13 cellular contexts compared by ENCODE assay signal in genomic region chr2:60535392-60536312, GRCh38. TPM values are rescaled to one million over a fixed set of nuclear protein-coding genes. Genes with fewer than 3 reads are reported as not detected.
A peak's percentile ranks its signal among the peaks of the same experiment; 100 is the strongest.
DNase-seq lines count a peak whose midpoint lies in the region; ATAC-seq, FAIRE-seq and TF ChIP-seq lines count a peak whose summit lies in the region.
"Had no signal": no experiment of that assay in that cellular context is flagged by ENCODE, and none has a peak within 500 bp of the region (broad histone marks: within the 10 kb centered on the region; RNA-seq: fewer than 3 reads in every experiment).

No MANE protein-coding gene starts in this region.

- no peaks in the 10 kb centered on the region for H3K27me3 Mint-ChIP-seq in endodermal cell (ENCODE audit: insufficient read depth)
- H3K27me3 Mint-ChIP-seq in activated CD8-positive, alpha-beta T cell treated with anti-CD3 and anti-CD28 coated beads for 36 hours = peaks cover 22% of the 10 kb centered on the region

- CTCF ChIA-PET in activated CD8-positive, alpha-beta T cell treated with anti-CD3 and anti-CD28 coated beads for 36 hours (lab: Charles Lee) = interaction anchor here (1.1 to 2.1 kb wide), 2 partner anchors 9 to 14 kb away, joined by 4 read pairs; no protein-coding TSS in a partner anchor

- peak; percentile 75 for ATAC-seq in GM21423 (IDR thresholded peaks at IDR 0.05; ENCODE audit: unreplicated experiment)
- ATAC-seq in HG03095 (IDR thresholded peaks at IDR 0.05; ENCODE audit: unreplicated experiment) = peak; percentile 74
- ATAC-seq in GM19467 (IDR thresholded peaks at IDR 0.05; ENCODE audit: unreplicated experiment) = no peak
- no peak for ATAC-seq in activated CD8-positive, alpha-beta T cell treated with anti-CD3 and anti-CD28 coated beads for 36 hours

- DNase-seq in GM18507 (ENCODE audit: extremely low spot score, insufficient read length, low read depth) (no peak), endodermal cell (peak; percentile 54), T-helper 9 cell (no peak), H4 (ENCODE audit: low spot score) (no peak)
- no peak for DNase-seq in activated CD8-positive, alpha-beta T cell treated with anti-CD3 and anti-CD28 coated beads for 36 hours
- DNase-seq: activated CD4-positive, alpha-beta T cell treated with anti-CD3 and anti-CD28 coated beads, Interleukin-2, amount 10 ng/mL, durations not matched to agents 7 days and 5 days; CD4-positive, alpha-beta memory T cell; Peyer's patch; stimulated activated CD4-positive, alpha-beta T cell treated with anti-CD3 and anti-CD28 coated beads, Interleukin-15, amount 100 ng/mL, for 24 hours; thyroid gland had no signal

- 77 to 79% methylated on average over 9 to 14 of the region's 14 CpGs for WGBS in endodermal cell (ENCODE audit: insufficient coverage in 1 of 2, insufficient read length in 1 of 2), 2 experiments

- H3K27ac Mint-ChIP-seq in endodermal cell = peak overlapping the region; percentile 59
- no peak overlapping the region for H3K27ac Mint-ChIP-seq in activated CD8-positive, alpha-beta T cell treated with anti-CD3 and anti-CD28 coated beads for 36 hours
- H3K27ac Mint-ChIP-seq: activated CD4-positive, alpha-beta T cell treated with anti-CD3 and anti-CD28 coated beads, Interleukin-2, amount 10 ng/mL, durations not matched to agents 7 days and 5 days; CD4-positive, alpha-beta memory T cell had no signal

- no peaks in the 10 kb centered on the region for H3K36me3 ChIP-seq in endodermal cell (ENCODE audit: control insufficient read depth, insufficient read depth, low read length)
- H3K36me3 ChIP-seq: Peyer's patch, thyroid gland had no signal

- peak overlapping the region; percentile 60 for H3K4me3 ChIP-seq in endodermal cell (ENCODE audit: low read length)
- H3K4me3 ChIP-seq: Peyer's patch, thyroid gland had no signal

- H3K9ac ChIP-seq in endodermal cell (ENCODE audit: extremely low read depth, low read length, poor library complexity, severe bottlenecking) = no peak overlapping the region

- H3K4me1 Mint-ChIP-seq in endodermal cell = peaks cover 77% of the 10 kb centered on the region
- no peaks in the 10 kb centered on the region for H3K4me1 Mint-ChIP-seq in activated CD8-positive, alpha-beta T cell treated with anti-CD3 and anti-CD28 coated beads for 36 hours (ENCODE audit: low read depth)
- H3K4me1 Mint-ChIP-seq: CD4-positive, alpha-beta memory T cell had no signal

- peak; percentile 63 for FAIRE-seq in GM18507 (lab: Jason Lieb, UNC)

- peaks cover 51% of the 10 kb centered on the region for H3K4me1 ChIP-seq in endodermal cell (ENCODE audit: control insufficient read depth, insufficient read depth, low read length)

- no peak for TF ChIP-seq CTCF in endodermal cell (conservative IDR thresholded peaks at IDR 0.05)
- TF ChIP-seq CTCF in activated CD8-positive, alpha-beta T cell treated with anti-CD3 and anti-CD28 coated beads for 36 hours (IDR thresholded peaks at IDR 0.05) = no peak

- POLR2A ChIA-PET in activated CD8-positive, alpha-beta T cell treated with anti-CD3 and anti-CD28 coated beads for 36 hours (lab: Charles Lee) = no interaction called here

- H3K4me3 Mint-ChIP-seq in endodermal cell = no peak overlapping the region
- no peak overlapping the region for H3K4me3 Mint-ChIP-seq in activated CD8-positive, alpha-beta T cell treated with anti-CD3 and anti-CD28 coated beads for 36 hours
- H3K4me3 Mint-ChIP-seq: activated CD4-positive, alpha-beta T cell treated with anti-CD3 and anti-CD28 coated beads, Interleukin-2, amount 10 ng/mL, durations not matched to agents 7 days and 5 days; CD4-positive, alpha-beta memory T cell had no signal

- no peaks in the 10 kb centered on the region for H3K9me3 Mint-ChIP-seq in endodermal cell
- no peaks in the 10 kb centered on the region for H3K9me3 Mint-ChIP-seq in activated CD8-positive, alpha-beta T cell treated with anti-CD3 and anti-CD28 coated beads for 36 hours
- H3K9me3 Mint-ChIP-seq: activated CD4-positive, alpha-beta T cell treated with anti-CD3 and anti-CD28 coated beads, Interleukin-2, amount 10 ng/mL, durations not matched to agents 7 days and 5 days had no signal

- intact Hi-C loops in activated CD8-positive, alpha-beta T cell treated with anti-CD3 and anti-CD28 coated beads for 36 hours (cut with micrococcal nuclease) = no loop called here

- H3K9me3 ChIP-seq in endodermal cell (ENCODE audit: control insufficient read depth, low read length) = no peaks in the 10 kb centered on the region
- H3K9me3 ChIP-seq: Peyer's patch, thyroid gland had no signal

- H3K27ac ChIP-seq in endodermal cell (ENCODE audit: low read depth, low read length) = no peak overlapping the region
- H3K27ac ChIP-seq: thyroid gland had no signal

- no peaks in the 10 kb centered on the region for H3K27me3 ChIP-seq in endodermal cell (ENCODE audit: control insufficient read depth, insufficient read depth, low read length, poor library complexity, severe bottlenecking)
- H3K27me3 ChIP-seq: Peyer's patch, thyroid gland had no signal

- H3K36me3 Mint-ChIP-seq in endodermal cell (ENCODE audit: low read depth) = no peaks in the 10 kb centered on the region
- H3K36me3 Mint-ChIP-seq in activated CD8-positive, alpha-beta T cell treated with anti-CD3 and anti-CD28 coated beads for 36 hours (ENCODE audit: low read depth) = no peaks in the 10 kb centered on the region
- H3K36me3 Mint-ChIP-seq: CD4-positive, alpha-beta memory T cell had no signal

RNA-seq across cellular contexts. Expression of gene BCL11A, which starts 17.8 kb away (rescaled TPM):
- 10 to 100 TPM; 14.7 to 16.3 TPM for total RNA-seq in endodermal cell
- 45.3 TPM for polyA plus RNA-seq in endodermal cell (2013, experiment 1 of 2)
- 38.5 TPM for polyA plus RNA-seq in endodermal cell (2013, experiment 2 of 2)
- total RNA-seq in H4 (2014; rRNA removed; shearing (Covaris generic)) = 1.1 and 1.3 TPM in 2 replicates
- under 1 TPM; 0.45 to 0.54 TPM for total RNA-seq in activated CD8-positive, alpha-beta T cell treated with anti-CD3 and anti-CD28 coated beads for 36 hours

Comparison
In these comparisons a context has a peak if more than half of its experiments do, and no peak if none do; other contexts are left out.
1. ATAC-seq: peak in GM21423 (single experiment) and HG03095 (single experiment); none in GM19467 (single experiment) and activated CD8-positive, alpha-beta T cell treated with anti-CD3 and anti-CD28 coated beads for 36 hours (single experiment).